Comparison of ENCODE assay signal across 22 cellular contexts in genomic region chr11:19696073-19696472, GRCh38. TPM values are rescaled to one million over a fixed set of nuclear protein-coding genes. Genes with fewer than 3 reads are reported as not detected.
DNase-seq lines count a peak whose midpoint lies in the region; ATAC-seq, FAIRE-seq and TF ChIP-seq lines count a peak whose summit lies in the region.
"Had no signal": no experiment of that assay in that cellular context is flagged by ENCODE, and none has a peak within 500 bp of the region (broad histone marks: within the 10 kb centered on the region; RNA-seq: fewer than 3 reads in every experiment).

No MANE protein-coding gene starts in this region.

- 0 out of 2 replicates have a peak overlapping the region, but pooled peaks have one; percentile 54 for H3K23ac ChIP-seq in IMR-90 (ENCODE audit: low read depth, low read length)

- no peak for FAIRE-seq in frontal cortex (lab: Jason Lieb, UNC)
- FAIRE-seq: A204.1, GM12891, GM18507 had no signal

- no peak overlapping the region for H2BK120ac ChIP-seq in IMR-90 (ENCODE audit: low read depth, low read length)

- H3K4me1 ChIP-seq in breast epithelium (no peaks in the 10 kb centered on the region), IMR-90 (ENCODE audit: control insufficient read depth, insufficient read depth, low read length) (peaks cover 11% of the 10 kb centered on the region), sigmoid colon (peaks cover 0 to 56% (median 46%) of the 10 kb centered on the region in 4 donors)
- H3K4me1 ChIP-seq: BLaER1 had no signal

- H3K79me1 ChIP-seq in IMR-90 (ENCODE audit: low read depth in 1 of 2, low read length in 2 of 2) = no peaks in the 10 kb centered on the region

- ATAC-seq in IMR-90 (ENCODE audit: low read depth) (no peak), GM19397 (IDR thresholded peaks at IDR 0.05; ENCODE audit: unreplicated experiment) (no peak)
- ATAC-seq: CD8-positive, alpha-beta T cell had no signal

- H3K56ac ChIP-seq in IMR-90 (ENCODE audit: extremely low read depth, insufficient read depth, low read length) = no peak overlapping the region

- TF ChIP-seq EP300 in sigmoid colon (IDR thresholded peaks at IDR 0.05) = peak in 2 of 4 donors; percentile 40 to 54

- intact Hi-C loops in MCF 10A (cut with micrococcal nuclease) (no loop called here), breast epithelium (cut with DNase I; ENCODE audit: low total_unique reads) (no loop called here), IMR-90 (cut with micrococcal nuclease) (no loop called here), sigmoid colon (cut with DNase I) (no loop called here)

- no peaks in the 10 kb centered on the region for H3K27me3 Mint-ChIP-seq in MCF 10A (ENCODE audit: insufficient read depth, unreplicated experiment)

- DNase-seq in MCF 10A (ENCODE audit: unreplicated experiment) (peak; percentile 73), breast epithelium (ENCODE audit: low spot score in 2 of 2) (no peak), IMR-90 (no peak), dermis blood vessel endothelial cell (peak; percentile 64), sigmoid colon (no peak), frontal cortex (ENCODE audit: low spot score in 2 of 2) (no peak)
- no peak for DNase-seq in activated CD4-positive, alpha-beta T cell treated with anti-CD3 and anti-CD28 coated beads for 4 hours
- DNase-seq: CD8-positive, alpha-beta T cell; DND-41; GDM1; GOT3; KG1; NCI-H146; NCI-H2107; NCI-H2227 treated with DMSO at 0.1 percent for 48 hours; NCI-H526; RPMI8226 had no signal

- peak overlapping the region in 1 of 2 experiments; percentile 16; a peak in 1 of 4 replicates for H4K8ac ChIP-seq in IMR-90 (ENCODE audit: low read depth in 2 of 2, low read length in 2 of 2)

- H3K9me1 ChIP-seq in IMR-90 (ENCODE audit: insufficient read depth, low read length) = 0 out of 2 replicates have a peak, but pooled peaks cover 6% of the 10 kb centered on the region

- H3K9me3 Mint-ChIP-seq in MCF 10A (ENCODE audit: unreplicated experiment) = no peaks in the 10 kb centered on the region
- H3K9me3 Mint-ChIP-seq: CD8-positive, alpha-beta T cell had no signal

- H2BK15ac ChIP-seq in IMR-90 (ENCODE audit: low read depth, low read length) = no peak overlapping the region

- H3K4me3 ChIP-seq in breast epithelium (no peak overlapping the region), IMR-90 (ENCODE audit: insufficient read depth, low read depth, low read length) (no peak overlapping the region), sigmoid colon (no peak overlapping the region)
- H3K4me3 ChIP-seq: BLaER1 had no signal

- no CpG with 5 or more reads among the region's 3 CpGs for WGBS in IMR-90 (ENCODE audit: extremely low coverage in 2 of 2, insufficient read length in 1 of 2), 2 experiments
- 82 to 92% methylated on average over 3 of the region's 3 CpGs for WGBS in sigmoid colon, 2 donors

- H3K27ac Mint-ChIP-seq in MCF 10A (ENCODE audit: low read depth, unreplicated experiment) = peak overlapping the region; percentile 40
- H3K27ac Mint-ChIP-seq: CD8-positive, alpha-beta T cell had no signal

- no peak overlapping the region for H3K4me3 Mint-ChIP-seq in MCF 10A (ENCODE audit: unreplicated experiment)
- H3K4me3 Mint-ChIP-seq: CD8-positive, alpha-beta T cell had no signal

- CTCF ChIA-PET in MCF 10A (lab: Yijun Ruan, JAX) = no interaction called here
- CTCF ChIA-PET in IMR-90 (lab: Yijun Ruan, JAX) = interaction anchor here (0.7 kb wide), 2 partner anchors 23 to 85 kb away, joined by 3 to 5 read pairs; no protein-coding TSS in a partner anchor

- H2BK20ac ChIP-seq in IMR-90 (ENCODE audit: low read depth, low read length) = no peak overlapping the region

- no peak overlapping the region for H2AK5ac ChIP-seq in IMR-90 (ENCODE audit: low read depth, low read length)

- TF ChIP-seq CTCF in MCF 10A (IDR thresholded peaks at IDR 0.05; ENCODE audit: unreplicated experiment) (no peak), breast epithelium (IDR thresholded peaks at IDR 0.05) (no peak), IMR-90 (conservative IDR thresholded peaks at IDR 0.05; ENCODE audit: low read depth, low read length) (no peak), sigmoid colon (IDR thresholded peaks at IDR 0.05) (no peak)

- H3K9ac ChIP-seq in IMR-90 (ENCODE audit: low read depth, low read length) = no peak overlapping the region
- H3K9ac ChIP-seq: BLaER1 had no signal

- TF ChIP-seq RAD21 in IMR-90 (IDR thresholded peaks at IDR 0.05; ENCODE audit: low read length) = no peak

- no peak overlapping the region for H3K4ac ChIP-seq in IMR-90 (ENCODE audit: low read depth, low read length)

- no peak overlapping the region for H4K5ac ChIP-seq in IMR-90 (ENCODE audit: low read depth, low read length)

- BruUV-seq in MCF 10A (replicated peaks; lab: Mats Ljungman, UMichigan) (no TSS peak), IMR-90 (replicated peaks; lab: Mats Ljungman, UMichigan) (no TSS peak)

- POLR2A ChIA-PET in MCF 10A (lab: Yijun Ruan, JAX) = interaction anchor here (0.8 to 2.9 kb wide), 3 partner anchors 15 to 29 kb away, joined by 3 to 17 read pairs (median 5); no protein-coding TSS in a partner anchor
- POLR2A ChIA-PET in IMR-90 (lab: Charles Lee; ENCODE audit: unreplicated experiment) = no interaction called here

- H3K27me3 ChIP-seq in breast epithelium = no peaks in the 10 kb centered on the region
- 0 out of 2 replicates have a peak, but pooled peaks cover 2% of the 10 kb centered on the region for H3K27me3 ChIP-seq in IMR-90 (ENCODE audit: control insufficient read depth, insufficient read depth, low read length)
- H3K27me3 ChIP-seq in sigmoid colon = no peaks in the 10 kb centered on the region
- H3K27me3 ChIP-seq: BLaER1 had no signal

- H3K9me3 ChIP-seq in breast epithelium = no peaks in the 10 kb centered on the region
- no peaks in the 10 kb centered on the region for H3K9me3 ChIP-seq in IMR-90 (ENCODE audit: control insufficient read depth, insufficient read depth, low read length)
- H3K9me3 ChIP-seq in sigmoid colon = no peaks in the 10 kb centered on the region
- H3K9me3 ChIP-seq: BLaER1 had no signal

- no peak overlapping the region for H2BK5ac ChIP-seq in IMR-90 (ENCODE audit: low read depth, low read length, poor library complexity, severe bottlenecking)

- H3K14ac ChIP-seq in IMR-90 (replicated peaks; ENCODE audit: low read depth, low read length) = no peak overlapping the region

- no peaks in the 10 kb centered on the region for H4K20me1 ChIP-seq in IMR-90 (ENCODE audit: insufficient read depth, low read length)
- H4K20me1 ChIP-seq: BLaER1 had no signal

- H3K18ac ChIP-seq in IMR-90 (ENCODE audit: low read depth, low read length) = no peak overlapping the region

- dilution Hi-C loops in IMR-90 (cut with HindIII; ENCODE audit: low sequenced_read_pairs, unreplicated experiment) = no loop called here

- no peak overlapping the region for H4K91ac ChIP-seq in IMR-90 (ENCODE audit: insufficient read depth, low read depth, low read length)

- no peak overlapping the region for H3K4me2 ChIP-seq in IMR-90 (ENCODE audit: low read depth, low read length)
- H3K4me2 ChIP-seq: BLaER1 had no signal

- TF ChIP-seq POLR2A in breast epithelium (IDR thresholded peaks at IDR 0.05) (no peak), IMR-90 (IDR thresholded peaks at IDR 0.05; ENCODE audit: low read depth, low read length) (no peak), sigmoid colon (IDR thresholded peaks at IDR 0.05) (no peak)

- no peak overlapping the region for H2AK9ac ChIP-seq in IMR-90 (replicated peaks; ENCODE audit: low read depth, low read length, poor library complexity)

- H3K4me1 Mint-ChIP-seq in MCF 10A (ENCODE audit: insufficient read depth, unreplicated experiment) = peaks cover 32% of the 10 kb centered on the region

- H3K36me3 ChIP-seq in breast epithelium (no peaks in the 10 kb centered on the region), IMR-90 (ENCODE audit: control insufficient read depth, insufficient read depth, low read length) (no peaks in the 10 kb centered on the region), sigmoid colon (no peaks in the 10 kb centered on the region)
- H3K36me3 ChIP-seq: BLaER1 had no signal

- H3K36me3 Mint-ChIP-seq in MCF 10A (ENCODE audit: insufficient read depth, unreplicated experiment) = no peaks in the 10 kb centered on the region
- H3K36me3 Mint-ChIP-seq: CD8-positive, alpha-beta T cell had no signal

- H2AFZ ChIP-seq in IMR-90 (replicated peaks; ENCODE audit: low read length, poor library complexity) = no peak overlapping the region

- H3K27ac ChIP-seq in breast epithelium (peak overlapping the region in 1 of 2 donors; percentile 9), IMR-90 (ENCODE audit: insufficient read depth, low read length) (no peak overlapping the region), sigmoid colon (peak overlapping the region; percentile 62 to 98 (median 80))
- H3K27ac ChIP-seq: BLaER1 had no signal

- in situ Hi-C loops in IMR-90 (cut with MboI; ENCODE audit: low sequenced_read_pairs) = no loop called here

TF ChIP-seq in IMR-90, 13 proteins besides CTCF, POLR2A, EP300 and RAD21 (continues in another document):
- TF ChIP-seq MAFK (IDR thresholded peaks at IDR 0.05; ENCODE audit: low read depth, low read length) (no peak), ELK1 (IDR thresholded peaks at IDR 0.05; ENCODE audit: borderline replicate concordance, low read depth, low read length) (no peak), SMC3 (IDR thresholded peaks at IDR 0.05; ENCODE audit: low read depth, low read length) (no peak), NFE2L2 (IDR thresholded peaks at IDR 0.05; ENCODE audit: low read depth, low read length) (no peak), MAZ (IDR thresholded peaks at IDR 0.05; ENCODE audit: borderline replicate concordance, low read depth, low read length) (no peak), MXI1 (IDR thresholded peaks at IDR 0.05; ENCODE audit: borderline replicate concordance, low read depth, low read length) (no peak), CHD1 (IDR thresholded peaks at IDR 0.05; ENCODE audit: low read depth, low read length) (no peak), RCOR1 (IDR thresholded peaks at IDR 0.05; ENCODE audit: insufficient replicate concordance, low read length) (no peak), FOS (IDR thresholded peaks at IDR 0.05; ENCODE audit: low read depth, low read length) (no peak)

RNA-seq across cellular contexts. Expression of gene NAV2, which starts 16.6 kb away (rescaled TPM):
- 116 and 139 TPM in 2 replicates for total RNA-seq in MCF 10A (2022)
- 10 to 100 TPM; 28.2 to 61.8 (median 31.4) TPM for total RNA-seq in breast epithelium
- 4.5 and 4.7 TPM in 2 replicates for total RNA-seq in IMR-90 (2012; rRNA removed)
- 12.3 and 12.6 TPM in 2 replicates for polyA plus RNA-seq in IMR-90 (2012; rRNA removed)
- polyA plus RNA-seq in IMR-90 (2012; cell fraction: cytosol; rRNA removed) = 4.9 and 7.2 TPM in 2 replicates
- polyA plus RNA-seq in IMR-90 (2012; cell fraction: nucleus; rRNA removed; ENCODE audit: low replicate concordance) = 50.0 and 63.2 TPM in 2 replicates
- total RNA-seq in dermis blood vessel endothelial cell = 6.8 and 10.0 TPM in 2 replicates
- total RNA-seq in sigmoid colon = 10 to 100 TPM; 22.1 to 62.6 (median 38.2) TPM
- polyA plus RNA-seq in sigmoid colon = 1 to 10 TPM; 1.2 to 9.6 (median 2.3) TPM
- 15.5 TPM for total RNA-seq in frontal cortex

Comparison
In these comparisons a context has a peak if more than half of its experiments do, and no peak if none do; other contexts are left out.
1. DNase-seq: peak in MCF 10A (single experiment) and dermis blood vessel endothelial cell (single experiment); none in breast epithelium (0 of 2), IMR-90 (single experiment), sigmoid colon (single experiment), activated CD4-positive, alpha-beta T cell treated with anti-CD3 and anti-CD28 coated beads for 4 hours (0 of 2) and frontal cortex (0 of 2).